Comparison of ENCODE assay signal across 2 cellular contexts in the genomic region with DNA sequence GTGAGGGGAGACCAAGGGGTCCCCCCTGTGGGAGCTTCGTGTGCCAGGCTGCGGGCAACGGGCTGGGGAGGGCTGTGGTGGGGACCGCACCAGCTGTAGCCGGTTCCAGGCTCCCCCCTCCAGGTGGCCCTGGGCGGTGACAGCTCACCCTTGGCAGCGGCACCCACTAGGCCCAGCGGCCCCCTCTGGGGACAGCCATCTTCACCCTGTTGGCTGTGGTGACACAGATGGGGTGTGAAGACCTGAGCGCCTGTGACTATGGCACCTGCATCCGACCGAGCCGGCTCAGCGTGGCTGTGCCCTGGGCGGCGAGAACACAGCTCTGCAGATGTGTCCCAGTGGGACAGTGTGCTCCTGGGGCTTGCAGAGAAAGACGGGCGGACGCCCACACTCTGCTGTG.
TF ChIP-seq lines count a peak whose summit lies in the region.

No MANE protein-coding gene starts in this region.

TF ChIP-seq in HepG2, 621 proteins besides CTCF, POLR2A, EP300 and RAD21:
- TF ChIP-seq ZNF629 (CRISPR knock-in tag; conservative IDR thresholded peaks at IDR 0.05) = peak; percentile 38; the same call in 1 of the 2 replicates
- TF ChIP-seq HIVEP1 (CRISPR knock-in tag; IDR thresholded peaks at IDR 0.05) = no peak

TF ChIP-seq in H1, 55 proteins besides CTCF, POLR2A, EP300 and RAD21:
- TF ChIP-seq, protein P1, sequence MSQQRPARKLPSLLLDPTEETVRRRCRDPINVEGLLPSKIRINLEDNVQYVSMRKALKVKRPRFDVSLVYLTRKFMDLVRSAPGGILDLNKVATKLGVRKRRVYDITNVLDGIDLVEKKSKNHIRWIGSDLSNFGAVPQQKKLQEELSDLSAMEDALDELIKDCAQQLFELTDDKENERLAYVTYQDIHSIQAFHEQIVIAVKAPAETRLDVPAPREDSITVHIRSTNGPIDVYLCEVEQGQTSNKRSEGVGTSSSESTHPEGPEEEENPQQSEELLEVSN (IDR thresholded peaks at IDR 0.05) = no peak
- no peak for TF ChIP-seq PHF8 (conservative IDR thresholded peaks at IDR 0.05; ENCODE audit: low read depth, low read length)
- TF ChIP-seq SRF (IDR thresholded peaks at IDR 0.05; ENCODE audit: low read depth, low read length) = no peak
- no peak for TF ChIP-seq SP2 (IDR thresholded peaks at IDR 0.05; ENCODE audit: low read length)
- TF ChIP-seq GABPA (IDR thresholded peaks at IDR 0.05; ENCODE audit: borderline replicate concordance, insufficient read depth, low read length) = no peak
- TF ChIP-seq TEAD4 (IDR thresholded peaks at IDR 0.05; ENCODE audit: low read depth, low read length) = no peak
- TF ChIP-seq CREB1 (IDR thresholded peaks at IDR 0.05) = no peak
- no peak for TF ChIP-seq JUN (IDR thresholded peaks at IDR 0.05; ENCODE audit: low read depth, low read length)
- no peak for TF ChIP-seq EGR1 (IDR thresholded peaks at IDR 0.05; ENCODE audit: borderline replicate concordance, low read depth, low read length)
- no peak for TF ChIP-seq KDM5A (IDR thresholded peaks at IDR 0.05; ENCODE audit: low read length)
- no peak for TF ChIP-seq GTF2F1 (IDR thresholded peaks at IDR 0.05; ENCODE audit: borderline replicate concordance, low read depth, low read length)
- TF ChIP-seq RNF2 (IDR thresholded peaks at IDR 0.05; ENCODE audit: borderline replicate concordance, low read depth, low read length, missing control alignments, poor library complexity, severe bottlenecking) = no peak
- TF ChIP-seq CBX8 (IDR thresholded peaks at IDR 0.05; ENCODE audit: borderline replicate concordance, low read depth, low read length) = no peak
- TF ChIP-seq SIX5 (IDR thresholded peaks at IDR 0.05; ENCODE audit: low read depth, low read length) = no peak
- TF ChIP-seq BRCA1 (IDR thresholded peaks at IDR 0.05; ENCODE audit: low read depth, low read length) = no peak
- TF ChIP-seq RFX5 (IDR thresholded peaks at IDR 0.05; ENCODE audit: borderline replicate concordance, low read depth, low read length) = no peak
- TF ChIP-seq TCF12 (IDR thresholded peaks at IDR 0.05; ENCODE audit: low read depth, low read length) = no peak
TF ChIP-seq in H1: peak in this region for 0.
